In the genomic region with DNA sequence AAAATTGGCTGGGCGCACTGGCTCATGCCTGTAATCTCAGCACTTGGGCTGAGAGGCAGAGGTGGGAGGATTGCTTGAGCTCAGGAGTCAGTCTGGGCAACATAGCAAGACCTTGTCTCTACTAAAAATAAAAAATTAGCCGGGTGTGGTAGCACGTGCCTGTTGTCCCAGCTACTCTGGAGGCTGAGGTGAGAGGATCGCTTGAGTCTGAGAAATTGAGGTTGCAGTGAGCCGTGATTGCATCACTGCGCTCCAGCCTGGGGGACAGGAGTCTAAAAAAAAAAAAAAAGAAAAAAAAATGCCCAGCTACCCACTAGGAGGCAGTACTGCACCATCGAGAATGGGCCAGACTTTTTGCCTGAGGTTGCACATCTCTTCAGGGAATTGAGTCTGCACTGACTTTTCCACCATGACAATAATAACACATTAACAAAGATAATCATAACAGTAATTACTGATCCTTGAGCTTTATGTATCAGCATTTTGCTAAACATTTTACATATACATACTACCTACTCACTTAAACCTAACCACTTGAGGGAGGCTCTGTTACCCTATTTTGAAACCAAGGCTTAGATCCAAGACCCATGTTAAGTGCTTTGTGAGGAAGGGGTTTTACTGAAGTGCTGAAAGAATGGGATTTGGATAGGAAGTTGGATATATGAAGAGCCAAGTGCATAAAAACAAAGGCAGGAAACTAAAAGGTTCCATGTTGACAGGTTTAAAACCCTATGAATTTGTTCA, we compare ENCODE assay signal across 2 cellular contexts.
TF ChIP-seq lines count a peak whose summit lies in the region.

No MANE protein-coding gene starts in this region.

TF ChIP-seq in IMR-90, 13 proteins besides CTCF, POLR2A, EP300 and RAD21:
- no peak for TF ChIP-seq RFX5 (IDR thresholded peaks at IDR 0.05; ENCODE audit: low read depth, low read length)
- 0 out of 2 replicates have a peak, but pooled peaks have one; percentile 25 for TF ChIP-seq MAZ (IDR thresholded peaks at IDR 0.05; ENCODE audit: borderline replicate concordance, low read depth, low read length)
- no peak for TF ChIP-seq MXI1 (IDR thresholded peaks at IDR 0.05; ENCODE audit: borderline replicate concordance, low read depth, low read length)
- no peak for TF ChIP-seq NFE2L2 (IDR thresholded peaks at IDR 0.05; ENCODE audit: low read depth, low read length)
- no peak for TF ChIP-seq USF2 (IDR thresholded peaks at IDR 0.05; ENCODE audit: low read depth, low read length)
- peak; percentile 96 for TF ChIP-seq CEBPB (IDR thresholded peaks at IDR 0.05; ENCODE audit: low read depth, low read length)
- TF ChIP-seq CHD1 (IDR thresholded peaks at IDR 0.05; ENCODE audit: low read depth, low read length), result no peak
- no peak for TF ChIP-seq RCOR1 (IDR thresholded peaks at IDR 0.05; ENCODE audit: insufficient replicate concordance, low read length)
- TF ChIP-seq, protein P1, sequence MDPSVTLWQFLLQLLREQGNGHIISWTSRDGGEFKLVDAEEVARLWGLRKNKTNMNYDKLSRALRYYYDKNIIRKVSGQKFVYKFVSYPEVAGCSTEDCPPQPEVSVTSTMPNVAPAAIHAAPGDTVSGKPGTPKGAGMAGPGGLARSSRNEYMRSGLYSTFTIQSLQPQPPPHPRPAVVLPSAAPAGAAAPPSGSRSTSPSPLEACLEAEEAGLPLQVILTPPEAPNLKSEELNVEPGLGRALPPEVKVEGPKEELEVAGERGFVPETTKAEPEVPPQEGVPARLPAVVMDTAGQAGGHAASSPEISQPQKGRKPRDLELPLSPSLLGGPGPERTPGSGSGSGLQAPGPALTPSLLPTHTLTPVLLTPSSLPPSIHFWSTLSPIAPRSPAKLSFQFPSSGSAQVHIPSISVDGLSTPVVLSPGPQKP (IDR thresholded peaks at IDR 0.05; ENCODE audit: borderline replicate concordance, low read depth, low read length), result no peak
- TF ChIP-seq MAFK (IDR thresholded peaks at IDR 0.05; ENCODE audit: low read depth, low read length), result peak; percentile 58
- TF ChIP-seq BHLHE40 (IDR thresholded peaks at IDR 0.05; ENCODE audit: low read depth, low read length), result no peak
- TF ChIP-seq FOS (IDR thresholded peaks at IDR 0.05; ENCODE audit: low read depth, low read length), result no peak
- peak; percentile 91 for TF ChIP-seq SMC3 (IDR thresholded peaks at IDR 0.05; ENCODE audit: low read depth, low read length)

TF ChIP-seq in K562, 482 proteins besides CTCF, POLR2A, EP300 and RAD21 (continues in another document):
- TF ChIP-seq SNIP1 (IDR thresholded peaks at IDR 0.05; ENCODE audit: low read depth) (no peak), MAFK (IDR thresholded peaks at IDR 0.05; ENCODE audit: low read length) (peak; percentile 69), PYGO2 (tag; IDR thresholded peaks at IDR 0.05) (no peak), RBBP5 (IDR thresholded peaks at IDR 0.05; ENCODE audit: borderline replicate concordance, insufficient read depth, low read length, poor library complexity, severe bottlenecking) (no peak), TRIM24 (IDR thresholded peaks at IDR 0.05) (peak; percentile 43 to 66; a peak in 2 of 4 replicates), CTBP1 (IDR thresholded peaks at IDR 0.05; ENCODE audit: borderline replicate concordance) (no peak), ZNF124 (CRISPR knock-in tag; IDR thresholded peaks at IDR 0.05) (no peak), ZSCAN32 (CRISPR knock-in tag; IDR thresholded peaks at IDR 0.05) (no peak), ZNF316 (IDR thresholded peaks at IDR 0.05) (peak; percentile 80), ARID1B (IDR thresholded peaks at IDR 0.05) (peak; percentile 34), ZNF318 (IDR thresholded peaks at IDR 0.05; ENCODE audit: borderline replicate concordance in 1 of 2, low read depth in 1 of 2) (0 out of 4 replicates have a peak, but pooled peaks of 1 of the 2 experiments have one; percentile 49), C11orf30 (IDR thresholded peaks at IDR 0.05; ENCODE audit: low read depth) (peak; percentile 61; the same call in 1 of the 2 replicates), MAFF (IDR thresholded peaks at IDR 0.05; ENCODE audit: low read length) (peak; percentile 58; the same call in 1 of the 2 replicates), POLR3G (IDR thresholded peaks at IDR 0.05; ENCODE audit: extremely low read depth, insufficient read length, insufficient replicate concordance) (no peak), ZNF217 (CRISPR knock-in tag; IDR thresholded peaks at IDR 0.05) (no peak), MXI1 (IDR thresholded peaks at IDR 0.05; ENCODE audit: low read depth, low read length) (no peak), POU5F1 (IDR thresholded peaks at IDR 0.05; ENCODE audit: borderline replicate concordance, low read depth, low read length, partially characterized antibody) (no peak), XRCC5 (IDR thresholded peaks at IDR 0.05; ENCODE audit: low read depth, low read length) (0 out of 2 replicates have a peak, but pooled peaks have one; percentile 34), E2F3 (CRISPR knock-in tag; IDR thresholded peaks at IDR 0.05) (no peak), MIER1 (IDR thresholded peaks at IDR 0.05; ENCODE audit: low read depth) (no peak), SRF (CRISPR knock-in tag; IDR thresholded peaks at IDR 0.05) (no peak), ZNF12 (CRISPR knock-in tag; IDR thresholded peaks at IDR 0.05) (no peak), ETV1 (tag; conservative IDR thresholded peaks at IDR 0.05; ENCODE audit: low read depth) (no peak), ZNF263 (CRISPR knock-in tag; IDR thresholded peaks at IDR 0.05; ENCODE audit: borderline replicate concordance) (no peak), DEAF1 (CRISPR knock-in tag; IDR thresholded peaks at IDR 0.05) (peak; percentile 75), HMG20A (CRISPR knock-in tag; conservative IDR thresholded peaks at IDR 0.05) (no peak), FOSL1 (tag; conservative IDR thresholded peaks at IDR 0.05) (0 out of 2 replicates have a peak, but pooled peaks have one; percentile 35), ZNF197 (CRISPR knock-in tag; IDR thresholded peaks at IDR 0.05; ENCODE audit: low read depth) (no peak), TAF15 (IDR thresholded peaks at IDR 0.05; ENCODE audit: low read depth, low read length) (no peak), FOXJ3 (CRISPR knock-in tag; IDR thresholded peaks at IDR 0.05) (no peak), MAX (CRISPR knock-in tag; IDR thresholded peaks at IDR 0.05) (0 out of 2 replicates have a peak, but pooled peaks have one; percentile 12)
- TF ChIP-seq, protein P2, sequence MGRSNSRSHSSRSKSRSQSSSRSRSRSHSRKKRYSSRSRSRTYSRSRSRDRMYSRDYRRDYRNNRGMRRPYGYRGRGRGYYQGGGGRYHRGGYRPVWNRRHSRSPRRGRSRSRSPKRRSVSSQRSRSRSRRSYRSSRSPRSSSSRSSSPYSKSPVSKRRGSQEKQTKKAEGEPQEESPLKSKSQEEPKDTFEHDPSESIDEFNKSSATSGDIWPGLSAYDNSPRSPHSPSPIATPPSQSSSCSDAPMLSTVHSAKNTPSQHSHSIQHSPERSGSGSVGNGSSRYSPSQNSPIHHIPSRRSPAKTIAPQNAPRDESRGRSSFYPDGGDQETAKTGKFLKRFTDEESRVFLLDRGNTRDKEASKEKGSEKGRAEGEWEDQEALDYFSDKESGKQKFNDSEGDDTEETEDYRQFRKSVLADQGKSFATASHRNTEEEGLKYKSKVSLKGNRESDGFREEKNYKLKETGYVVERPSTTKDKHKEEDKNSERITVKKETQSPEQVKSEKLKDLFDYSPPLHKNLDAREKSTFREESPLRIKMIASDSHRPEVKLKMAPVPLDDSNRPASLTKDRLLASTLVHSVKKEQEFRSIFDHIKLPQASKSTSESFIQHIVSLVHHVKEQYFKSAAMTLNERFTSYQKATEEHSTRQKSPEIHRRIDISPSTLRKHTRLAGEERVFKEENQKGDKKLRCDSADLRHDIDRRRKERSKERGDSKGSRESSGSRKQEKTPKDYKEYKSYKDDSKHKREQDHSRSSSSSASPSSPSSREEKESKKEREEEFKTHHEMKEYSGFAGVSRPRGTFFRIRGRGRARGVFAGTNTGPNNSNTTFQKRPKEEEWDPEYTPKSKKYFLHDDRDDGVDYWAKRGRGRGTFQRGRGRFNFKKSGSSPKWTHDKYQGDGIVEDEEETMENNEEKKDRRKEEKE (IDR thresholded peaks at IDR 0.05; ENCODE audit: borderline replicate concordance in 1 of 2, control insufficient read depth in 1 of 2, low read depth in 2 of 2, low read length in 1 of 2), result no peak
- TF ChIP-seq, protein P3, sequence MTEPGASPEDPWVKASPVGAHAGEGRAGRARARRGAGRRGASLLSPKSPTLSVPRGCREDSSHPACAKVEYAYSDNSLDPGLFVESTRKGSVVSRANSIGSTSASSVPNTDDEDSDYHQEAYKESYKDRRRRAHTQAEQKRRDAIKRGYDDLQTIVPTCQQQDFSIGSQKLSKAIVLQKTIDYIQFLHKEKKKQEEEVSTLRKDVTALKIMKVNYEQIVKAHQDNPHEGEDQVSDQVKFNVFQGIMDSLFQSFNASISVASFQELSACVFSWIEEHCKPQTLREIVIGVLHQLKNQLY (CRISPR knock-in tag; conservative IDR thresholded peaks at IDR 0.05), result no peak
- TF ChIP-seq, protein P4, sequence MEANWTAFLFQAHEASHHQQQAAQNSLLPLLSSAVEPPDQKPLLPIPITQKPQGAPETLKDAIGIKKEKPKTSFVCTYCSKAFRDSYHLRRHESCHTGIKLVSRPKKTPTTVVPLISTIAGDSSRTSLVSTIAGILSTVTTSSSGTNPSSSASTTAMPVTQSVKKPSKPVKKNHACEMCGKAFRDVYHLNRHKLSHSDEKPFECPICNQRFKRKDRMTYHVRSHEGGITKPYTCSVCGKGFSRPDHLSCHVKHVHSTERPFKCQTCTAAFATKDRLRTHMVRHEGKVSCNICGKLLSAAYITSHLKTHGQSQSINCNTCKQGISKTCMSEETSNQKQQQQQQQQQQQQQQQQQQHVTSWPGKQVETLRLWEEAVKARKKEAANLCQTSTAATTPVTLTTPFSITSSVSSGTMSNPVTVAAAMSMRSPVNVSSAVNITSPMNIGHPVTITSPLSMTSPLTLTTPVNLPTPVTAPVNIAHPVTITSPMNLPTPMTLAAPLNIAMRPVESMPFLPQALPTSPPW (CRISPR knock-in tag; IDR thresholded peaks at IDR 0.05), result peak; percentile 47; the same call in 1 of the 2 replicates
- TF ChIP-seq, protein P5, sequence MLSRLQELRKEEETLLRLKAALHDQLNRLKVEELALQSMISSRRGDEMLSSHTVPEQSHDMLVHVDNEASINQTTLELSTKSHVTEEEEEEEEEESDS (CRISPR knock-in tag; IDR thresholded peaks at IDR 0.05), result no peak
